1 cellular context compared by ENCODE assay signal in the genomic region with DNA sequence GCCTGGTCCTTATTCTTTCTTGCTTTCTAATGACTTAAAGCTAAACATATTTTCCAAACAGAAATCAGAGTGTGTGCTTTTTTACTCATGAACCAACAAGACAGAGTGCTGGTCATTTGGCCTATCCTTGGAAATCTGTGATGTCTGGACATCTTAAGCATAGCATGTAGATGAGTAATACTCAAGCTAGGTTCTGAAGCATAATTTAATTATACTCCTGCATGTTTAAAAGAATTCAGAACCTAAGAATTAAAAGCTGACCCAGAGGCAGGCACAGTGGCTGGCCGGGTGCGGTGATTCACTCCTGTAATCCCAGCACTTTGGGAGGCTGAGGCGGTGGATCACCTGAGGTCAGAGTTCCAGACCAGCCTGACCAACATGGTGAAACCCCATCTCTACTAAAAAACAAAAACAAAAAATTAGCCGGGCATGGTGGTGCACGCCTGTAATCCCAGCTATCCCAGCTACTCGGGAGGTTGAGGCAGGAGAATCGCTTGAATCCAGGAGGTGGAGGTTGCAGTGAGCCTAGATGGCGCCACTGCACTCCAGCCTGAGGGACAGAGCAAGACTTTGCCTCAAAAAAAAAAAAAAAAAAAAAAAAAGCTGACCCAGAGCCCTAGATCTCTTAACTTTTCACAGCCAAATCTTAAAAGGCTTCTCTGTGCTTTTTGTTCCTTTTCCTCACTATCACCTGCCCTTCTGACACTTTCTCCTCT.
TF ChIP-seq lines count a peak whose summit lies in the region.

No MANE protein-coding gene starts in this region.

TF ChIP-seq in H1, 55 proteins besides CTCF, POLR2A, EP300 and RAD21 (continued from another document):
- TF ChIP-seq, protein P1, sequence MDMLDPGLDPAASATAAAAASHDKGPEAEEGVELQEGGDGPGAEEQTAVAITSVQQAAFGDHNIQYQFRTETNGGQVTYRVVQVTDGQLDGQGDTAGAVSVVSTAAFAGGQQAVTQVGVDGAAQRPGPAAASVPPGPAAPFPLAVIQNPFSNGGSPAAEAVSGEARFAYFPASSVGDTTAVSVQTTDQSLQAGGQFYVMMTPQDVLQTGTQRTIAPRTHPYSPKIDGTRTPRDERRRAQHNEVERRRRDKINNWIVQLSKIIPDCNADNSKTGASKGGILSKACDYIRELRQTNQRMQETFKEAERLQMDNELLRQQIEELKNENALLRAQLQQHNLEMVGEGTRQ (IDR thresholded peaks at IDR 0.05; ENCODE audit: low read length): no peak
- TF ChIP-seq, protein P2, sequence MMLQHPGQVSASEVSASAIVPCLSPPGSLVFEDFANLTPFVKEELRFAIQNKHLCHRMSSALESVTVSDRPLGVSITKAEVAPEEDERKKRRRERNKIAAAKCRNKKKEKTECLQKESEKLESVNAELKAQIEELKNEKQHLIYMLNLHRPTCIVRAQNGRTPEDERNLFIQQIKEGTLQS (IDR thresholded peaks at IDR 0.05; ENCODE audit: insufficient read depth, low read depth, low read length): no peak
- TF ChIP-seq HDAC2 (IDR thresholded peaks at IDR 0.05; ENCODE audit: borderline replicate concordance in 1 of 2, low read depth in 2 of 2, low read length in 2 of 2) (no peak), ZNF274 (IDR thresholded peaks at IDR 0.05; ENCODE audit: borderline replicate concordance, extremely low read depth, low read length) (no peak), FOSL1 (IDR thresholded peaks at IDR 0.05; ENCODE audit: insufficient read depth, low read depth, low read length) (no peak), CBX8 (IDR thresholded peaks at IDR 0.05; ENCODE audit: borderline replicate concordance, low read depth, low read length) (no peak), NANOG (IDR thresholded peaks at IDR 0.05; ENCODE audit: insufficient read depth, low read depth, low read length, poor library complexity, severe bottlenecking) (no peak), SIX5 (IDR thresholded peaks at IDR 0.05; ENCODE audit: low read depth, low read length) (no peak), SP4 (IDR thresholded peaks at IDR 0.05; ENCODE audit: low read length) (no peak), NRF1 (IDR thresholded peaks at IDR 0.05; ENCODE audit: low read depth, low read length) (no peak), MAFK (IDR thresholded peaks at IDR 0.05; ENCODE audit: low read depth, low read length) (no peak), BRCA1 (IDR thresholded peaks at IDR 0.05; ENCODE audit: low read depth, low read length) (no peak), SIRT6 (IDR thresholded peaks at IDR 0.05; ENCODE audit: low read length) (no peak), SP2 (IDR thresholded peaks at IDR 0.05; ENCODE audit: low read length) (no peak), CHD2 (IDR thresholded peaks at IDR 0.05; ENCODE audit: low read length) (no peak), CHD1 (IDR thresholded peaks at IDR 0.05; ENCODE audit: low read depth, low read length) (no peak), SAP30 (IDR thresholded peaks at IDR 0.05; ENCODE audit: insufficient read depth, insufficient replicate concordance, low read length) (no peak)
- TF ChIP-seq, protein P3, sequence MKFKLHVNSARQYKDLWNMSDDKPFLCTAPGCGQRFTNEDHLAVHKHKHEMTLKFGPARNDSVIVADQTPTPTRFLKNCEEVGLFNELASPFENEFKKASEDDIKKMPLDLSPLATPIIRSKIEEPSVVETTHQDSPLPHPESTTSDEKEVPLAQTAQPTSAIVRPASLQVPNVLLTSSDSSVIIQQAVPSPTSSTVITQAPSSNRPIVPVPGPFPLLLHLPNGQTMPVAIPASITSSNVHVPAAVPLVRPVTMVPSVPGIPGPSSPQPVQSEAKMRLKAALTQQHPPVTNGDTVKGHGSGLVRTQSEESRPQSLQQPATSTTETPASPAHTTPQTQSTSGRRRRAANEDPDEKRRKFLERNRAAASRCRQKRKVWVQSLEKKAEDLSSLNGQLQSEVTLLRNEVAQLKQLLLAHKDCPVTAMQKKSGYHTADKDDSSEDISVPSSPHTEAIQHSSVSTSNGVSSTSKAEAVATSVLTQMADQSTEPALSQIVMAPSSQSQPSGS (IDR thresholded peaks at IDR 0.05; ENCODE audit: low read length): no peak
- TF ChIP-seq, protein P4, sequence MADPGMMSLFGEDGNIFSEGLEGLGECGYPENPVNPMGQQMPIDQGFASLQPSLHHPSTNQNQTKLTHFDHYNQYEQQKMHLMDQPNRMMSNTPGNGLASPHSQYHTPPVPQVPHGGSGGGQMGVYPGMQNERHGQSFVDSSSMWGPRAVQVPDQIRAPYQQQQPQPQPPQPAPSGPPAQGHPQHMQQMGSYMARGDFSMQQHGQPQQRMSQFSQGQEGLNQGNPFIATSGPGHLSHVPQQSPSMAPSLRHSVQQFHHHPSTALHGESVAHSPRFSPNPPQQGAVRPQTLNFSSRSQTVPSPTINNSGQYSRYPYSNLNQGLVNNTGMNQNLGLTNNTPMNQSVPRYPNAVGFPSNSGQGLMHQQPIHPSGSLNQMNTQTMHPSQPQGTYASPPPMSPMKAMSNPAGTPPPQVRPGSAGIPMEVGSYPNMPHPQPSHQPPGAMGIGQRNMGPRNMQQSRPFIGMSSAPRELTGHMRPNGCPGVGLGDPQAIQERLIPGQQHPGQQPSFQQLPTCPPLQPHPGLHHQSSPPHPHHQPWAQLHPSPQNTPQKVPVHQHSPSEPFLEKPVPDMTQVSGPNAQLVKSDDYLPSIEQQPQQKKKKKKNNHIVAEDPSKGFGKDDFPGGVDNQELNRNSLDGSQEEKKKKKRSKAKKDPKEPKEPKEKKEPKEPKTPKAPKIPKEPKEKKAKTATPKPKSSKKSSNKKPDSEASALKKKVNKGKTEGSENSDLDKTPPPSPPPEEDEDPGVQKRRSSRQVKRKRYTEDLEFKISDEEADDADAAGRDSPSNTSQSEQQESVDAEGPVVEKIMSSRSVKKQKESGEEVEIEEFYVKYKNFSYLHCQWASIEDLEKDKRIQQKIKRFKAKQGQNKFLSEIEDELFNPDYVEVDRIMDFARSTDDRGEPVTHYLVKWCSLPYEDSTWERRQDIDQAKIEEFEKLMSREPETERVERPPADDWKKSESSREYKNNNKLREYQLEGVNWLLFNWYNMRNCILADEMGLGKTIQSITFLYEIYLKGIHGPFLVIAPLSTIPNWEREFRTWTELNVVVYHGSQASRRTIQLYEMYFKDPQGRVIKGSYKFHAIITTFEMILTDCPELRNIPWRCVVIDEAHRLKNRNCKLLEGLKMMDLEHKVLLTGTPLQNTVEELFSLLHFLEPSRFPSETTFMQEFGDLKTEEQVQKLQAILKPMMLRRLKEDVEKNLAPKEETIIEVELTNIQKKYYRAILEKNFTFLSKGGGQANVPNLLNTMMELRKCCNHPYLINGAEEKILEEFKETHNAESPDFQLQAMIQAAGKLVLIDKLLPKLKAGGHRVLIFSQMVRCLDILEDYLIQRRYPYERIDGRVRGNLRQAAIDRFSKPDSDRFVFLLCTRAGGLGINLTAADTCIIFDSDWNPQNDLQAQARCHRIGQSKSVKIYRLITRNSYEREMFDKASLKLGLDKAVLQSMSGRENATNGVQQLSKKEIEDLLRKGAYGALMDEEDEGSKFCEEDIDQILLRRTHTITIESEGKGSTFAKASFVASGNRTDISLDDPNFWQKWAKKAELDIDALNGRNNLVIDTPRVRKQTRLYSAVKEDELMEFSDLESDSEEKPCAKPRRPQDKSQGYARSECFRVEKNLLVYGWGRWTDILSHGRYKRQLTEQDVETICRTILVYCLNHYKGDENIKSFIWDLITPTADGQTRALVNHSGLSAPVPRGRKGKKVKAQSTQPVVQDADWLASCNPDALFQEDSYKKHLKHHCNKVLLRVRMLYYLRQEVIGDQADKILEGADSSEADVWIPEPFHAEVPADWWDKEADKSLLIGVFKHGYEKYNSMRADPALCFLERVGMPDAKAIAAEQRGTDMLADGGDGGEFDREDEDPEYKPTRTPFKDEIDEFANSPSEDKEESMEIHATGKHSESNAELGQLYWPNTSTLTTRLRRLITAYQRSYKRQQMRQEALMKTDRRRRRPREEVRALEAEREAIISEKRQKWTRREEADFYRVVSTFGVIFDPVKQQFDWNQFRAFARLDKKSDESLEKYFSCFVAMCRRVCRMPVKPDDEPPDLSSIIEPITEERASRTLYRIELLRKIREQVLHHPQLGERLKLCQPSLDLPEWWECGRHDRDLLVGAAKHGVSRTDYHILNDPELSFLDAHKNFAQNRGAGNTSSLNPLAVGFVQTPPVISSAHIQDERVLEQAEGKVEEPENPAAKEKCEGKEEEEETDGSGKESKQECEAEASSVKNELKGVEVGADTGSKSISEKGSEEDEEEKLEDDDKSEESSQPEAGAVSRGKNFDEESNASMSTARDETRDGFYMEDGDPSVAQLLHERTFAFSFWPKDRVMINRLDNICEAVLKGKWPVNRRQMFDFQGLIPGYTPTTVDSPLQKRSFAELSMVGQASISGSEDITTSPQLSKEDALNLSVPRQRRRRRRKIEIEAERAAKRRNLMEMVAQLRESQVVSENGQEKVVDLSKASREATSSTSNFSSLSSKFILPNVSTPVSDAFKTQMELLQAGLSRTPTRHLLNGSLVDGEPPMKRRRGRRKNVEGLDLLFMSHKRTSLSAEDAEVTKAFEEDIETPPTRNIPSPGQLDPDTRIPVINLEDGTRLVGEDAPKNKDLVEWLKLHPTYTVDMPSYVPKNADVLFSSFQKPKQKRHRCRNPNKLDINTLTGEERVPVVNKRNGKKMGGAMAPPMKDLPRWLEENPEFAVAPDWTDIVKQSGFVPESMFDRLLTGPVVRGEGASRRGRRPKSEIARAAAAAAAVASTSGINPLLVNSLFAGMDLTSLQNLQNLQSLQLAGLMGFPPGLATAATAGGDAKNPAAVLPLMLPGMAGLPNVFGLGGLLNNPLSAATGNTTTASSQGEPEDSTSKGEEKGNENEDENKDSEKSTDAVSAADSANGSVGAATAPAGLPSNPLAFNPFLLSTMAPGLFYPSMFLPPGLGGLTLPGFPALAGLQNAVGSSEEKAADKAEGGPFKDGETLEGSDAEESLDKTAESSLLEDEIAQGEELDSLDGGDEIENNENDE (IDR thresholded peaks at IDR 0.05; ENCODE audit: insufficient replicate concordance, low read length): no peak
TF ChIP-seq in H1: peak in this region for 0.
